Comparison of ENCODE assay signal across 8 cellular contexts in genomic region chr1:23979387-23980005, GRCh38. TPM values are rescaled to one million over a fixed set of nuclear protein-coding genes. Genes with fewer than 3 reads are reported as not detected.
A peak's percentile ranks its signal among the peaks of the same experiment; 100 is the strongest.
DNase-seq lines count a peak whose midpoint lies in the region; ATAC-seq and TF ChIP-seq lines count a peak whose summit lies in the region.

No MANE protein-coding gene starts in this region.

- H2AK5ac ChIP-seq in mesendoderm (ENCODE audit: low read length) = peak overlapping the region; percentile 5

- H3K36me3 Mint-ChIP-seq in MCF 10A (ENCODE audit: insufficient read depth, unreplicated experiment) = peaks cover 34% of the 10 kb centered on the region

- DNase-seq in AG04449 (ENCODE audit: low read depth, low spot score) (no peak), HL-60 (ENCODE audit: low read depth in 1 of 2, low spot score in 1 of 2) (no peak), MCF 10A (ENCODE audit: unreplicated experiment) (no peak), mesendoderm (peak; percentile 78), DMS53 treated with DMSO at 0.1 percent for 48 hours (lab: John Stamatoyannopoulos, UW; ENCODE audit: unreplicated experiment) (no peak), NAMALWA (ENCODE audit: low spot score) (no peak)

- WGBS in mesendoderm (ENCODE audit: extremely low coverage, insufficient coverage, low lambda C conversion rate) = no CpG with 5 or more reads among the region's 29 CpGs

- H3K9ac ChIP-seq in mesendoderm (ENCODE audit: low read length) = peak overlapping the region; percentile 99

- H4K5ac ChIP-seq in mesendoderm (ENCODE audit: low read length) = no peak overlapping the region

- peak overlapping the region; percentile 100 for H3K56ac ChIP-seq in mesendoderm (ENCODE audit: low read length)

- H2BK120ac ChIP-seq in mesendoderm (ENCODE audit: low read depth, low read length) = no peak overlapping the region

- TSS peak; percentile 32 for BruUV-seq in MCF 10A (replicated peaks; lab: Mats Ljungman, UMichigan)

- ATAC-seq in GM18909 (IDR thresholded peaks at IDR 0.05; ENCODE audit: poor library complexity, unreplicated experiment) = no peak
- ATAC-seq in activated CD4-positive, CD25-positive, alpha-beta regulatory T cell treated with anti-CD3 and anti-CD28 coated beads, Interleukin-2, amount 50 U/mL, for 24 hours = no peak

- H3K4me2 ChIP-seq in mesendoderm (ENCODE audit: low read length) = peak overlapping the region; percentile 48

- peak overlapping the region; percentile 91 for H3K18ac ChIP-seq in mesendoderm (ENCODE audit: low read length)

- no peak overlapping the region for H3K23ac ChIP-seq in mesendoderm (ENCODE audit: low read length)

- no peaks in the 10 kb centered on the region for H3K9me3 Mint-ChIP-seq in MCF 10A (ENCODE audit: unreplicated experiment)

- H3K27me3 Mint-ChIP-seq in MCF 10A (ENCODE audit: insufficient read depth, unreplicated experiment) = no peaks in the 10 kb centered on the region

- H2BK5ac ChIP-seq in mesendoderm (ENCODE audit: low read length) = no peak overlapping the region

- no peaks in the 10 kb centered on the region for H3K79me1 ChIP-seq in mesendoderm (ENCODE audit: low read length)

- CTCF ChIA-PET in AG04449 (lab: Yijun Ruan, JAX) (interaction anchor here (1.3 to 3.6 kb wide), 6 partner anchors 9 to 49 kb away, joined by 3 to 16 read pairs (median 6); no protein-coding TSS in a partner anchor), MCF 10A (lab: Yijun Ruan, JAX) (interaction anchor here (0.6 to 2.3 kb wide), 6 partner anchors 40 to 677 kb away, joined by 3 to 6 read pairs (median 3); no protein-coding TSS in a partner anchor)

- H3K4me3 ChIP-seq in AG04449 (ENCODE audit: low read depth, low read length) (peak overlapping the region; percentile 99), HL-60 (replicated peaks; ENCODE audit: insufficient read depth, low read length) (peak overlapping the region; percentile 66), mesendoderm (ENCODE audit: low read length) (peak overlapping the region; percentile 95)

- intact Hi-C loops in MCF 10A (cut with micrococcal nuclease) = loop anchor here (1.0 to 2.0 kb wide), 2 partner anchors 39 to 133 kb away; partner anchors contain the start of gene MYOM3

- peak overlapping the region; percentile 91 for H3K4me3 Mint-ChIP-seq in MCF 10A (ENCODE audit: unreplicated experiment)

- no peak overlapping the region for H4K8ac ChIP-seq in mesendoderm (ENCODE audit: low read depth, low read length)

- TF ChIP-seq CTCF in AG04449 (IDR thresholded peaks at IDR 0.05; ENCODE audit: insufficient read depth, low read length, missing control alignments) (no peak), HL-60 (IDR thresholded peaks at IDR 0.05; ENCODE audit: insufficient read depth, low read length) (no peak), MCF 10A (IDR thresholded peaks at IDR 0.05; ENCODE audit: unreplicated experiment) (no peak)

- H3K4me1 Mint-ChIP-seq in MCF 10A (ENCODE audit: insufficient read depth, unreplicated experiment) = peaks cover 38% of the 10 kb centered on the region

- no peak overlapping the region for H2BK15ac ChIP-seq in mesendoderm (replicated peaks; ENCODE audit: low read depth)

- peak overlapping the region; percentile 97 for H3K4ac ChIP-seq in mesendoderm (ENCODE audit: low read depth, low read length)

- peak overlapping the region; percentile 95 for H3K27ac Mint-ChIP-seq in MCF 10A (ENCODE audit: low read depth, unreplicated experiment)

- peaks cover 51% of the 10 kb centered on the region for H3K79me2 ChIP-seq in mesendoderm (ENCODE audit: control insufficient read depth, insufficient read depth, low read length)

- H3K27me3 ChIP-seq in HL-60 (ENCODE audit: insufficient read depth, poor library complexity, severe bottlenecking) (no peaks in the 10 kb centered on the region), mesendoderm (ENCODE audit: insufficient read depth, low read length, poor library complexity) (no peaks in the 10 kb centered on the region)

- H3K36me3 ChIP-seq in mesendoderm (ENCODE audit: control insufficient read depth, insufficient read depth, low read length) = peaks cover 1% of the 10 kb centered on the region

- H3K27ac ChIP-seq in HL-60 (replicated peaks) (peak overlapping the region; percentile 100), mesendoderm (ENCODE audit: low read depth, low read length) (peak overlapping the region; percentile 96)

- POLR2A ChIA-PET in AG04449 (lab: Yijun Ruan, JAX) (interaction anchor here (0.7 to 1.0 kb wide), 3 partner anchors 20 to 179 kb away, joined by 3 read pairs; partner anchors contain the start of genes GALE and PNRC2), MCF 10A (lab: Yijun Ruan, JAX) (interaction anchor here (0.8 to 7.3 kb wide), 16 partner anchors 10 to 437 kb away, joined by 3 to 97 read pairs (median 6); partner anchors contain the start of genes NIPAL3, PNRC2 and RPL11)

- H3K4me1 ChIP-seq in mesendoderm (ENCODE audit: control insufficient read depth, low read depth, low read length) = peaks cover 3% of the 10 kb centered on the region

RNA-seq across cellular contexts. Expression of gene SRSF10, which starts 0.6 kb away (rescaled TPM):
- 121 and 134 TPM in 2 replicates for total RNA-seq in MCF 10A (2022)
- 150 TPM for polyA plus RNA-seq in mesendoderm (2013, experiment 1 of 2)
- polyA plus RNA-seq in mesendoderm (2013, experiment 2 of 2) = 150 TPM

RNA-seq across cellular contexts. Expression of gene PNRC2, which starts 19.9 kb away (rescaled TPM):
- 103 and 115 TPM in 2 replicates for total RNA-seq in MCF 10A (2022)
- polyA plus RNA-seq in mesendoderm (2013, experiment 1 of 2) = 146 TPM
- 145 TPM for polyA plus RNA-seq in mesendoderm (2013, experiment 2 of 2)
